8 cellular contexts compared by ENCODE assay signal in genomic region chrX:130902783-130903613, GRCh38. TPM values are rescaled to one million over a fixed set of nuclear protein-coding genes. Genes with fewer than 3 reads are reported as not detected.
DNase-seq lines count a peak whose midpoint lies in the region; ATAC-seq and TF ChIP-seq lines count a peak whose summit lies in the region.

Gene ENOX2, minus strand, starts transcription at chrX:130903209. Its CDS starts 199,993 bp downstream, at chrX:130703216.

- ATAC-seq in HG03460 (IDR thresholded peaks at IDR 0.05; ENCODE audit: unreplicated experiment) (peak; percentile 96), left colon (peak; percentile 99)

- no peak for TF ChIP-seq CTCF in BE2C (IDR thresholded peaks at IDR 0.05; ENCODE audit: low read depth, low read length)
- TF ChIP-seq CTCF in colonic mucosa (IDR thresholded peaks at IDR 0.05), result no peak

- H3K9me3 ChIP-seq in BE2C (no peaks in the 10 kb centered on the region), colonic mucosa (no peaks in the 10 kb centered on the region)

- H3K4me1 ChIP-seq in BE2C (no peaks in the 10 kb centered on the region), colonic mucosa (no peaks in the 10 kb centered on the region)

- DNase-seq in BE2C (peak; percentile 92), GM19240 (ENCODE audit: insufficient read length, low spot score) (peak; percentile 60), NCI-H526 (lab: John Stamatoyannopoulos, UW) (peak; percentile 97 to 98), colonic mucosa (peak; percentile 90), left colon (peak; percentile 86 to 95)
- DNase-seq in activated CD4-positive, alpha-beta T cell treated with anti-CD3 and anti-CD28 coated beads for 48 hours, result peak; percentile 82
- DNase-seq in stimulated activated CD4-positive, alpha-beta T cell treated with anti-CD3 and anti-CD28 coated beads, Interleukin-2, amount 100 ng/mL, for 24 hours, result peak; percentile 75 to 78

- H3K36me3 ChIP-seq in BE2C (no peaks in the 10 kb centered on the region), colonic mucosa (no peaks in the 10 kb centered on the region)

- H3K4me3 ChIP-seq in BE2C (ENCODE audit: low read depth, low read length) (peak within 1 kb of the TSS; percentile 69), colonic mucosa (peak within 1 kb of the TSS; percentile 55)

- H3K27ac ChIP-seq in colonic mucosa, result peak within 1 kb of the TSS; percentile 11

- no peaks in the 10 kb centered on the region for H3K27me3 ChIP-seq in BE2C
- H3K27me3 ChIP-seq in colonic mucosa, result no peaks in the 10 kb centered on the region

- peak within 1 kb of the TSS in 1 of 2 donors; percentile 74 for H3K9ac ChIP-seq in colonic mucosa (ENCODE audit: low read depth in 2 of 2, low read length in 2 of 2)

- intact Hi-C loops in colonic mucosa (cut with DNase I), result no loop called here
- intact Hi-C loops in left colon (cut with DNase I, micrococcal nuclease), result no loop called here

RNA-seq across cellular contexts. Expression of gene ENOX2, which starts in this region (rescaled TPM):
- 10.0 TPM for polyA plus RNA-seq in BE2C (2012; ENCODE audit: insufficient read depth, insufficient read length, low read depth)
- total RNA-seq in colonic mucosa, result 10 to 100 TPM in 1 of 2 donors, 1 to 10 TPM in 1; 8.0 to 13.7 TPM
- 1 to 10 TPM; 8.3 to 9.9 TPM for total RNA-seq in left colon

Comparison
In these comparisons a context has a peak if more than half of its experiments do, and no peak if none do; other contexts are left out.
1. Peak in every context shown above with its lines: DNase-seq, ATAC-seq, H3K4me3 ChIP-seq and H3K27ac ChIP-seq.